Comparison of ENCODE assay signal across 1 cellular context in the genomic region with DNA sequence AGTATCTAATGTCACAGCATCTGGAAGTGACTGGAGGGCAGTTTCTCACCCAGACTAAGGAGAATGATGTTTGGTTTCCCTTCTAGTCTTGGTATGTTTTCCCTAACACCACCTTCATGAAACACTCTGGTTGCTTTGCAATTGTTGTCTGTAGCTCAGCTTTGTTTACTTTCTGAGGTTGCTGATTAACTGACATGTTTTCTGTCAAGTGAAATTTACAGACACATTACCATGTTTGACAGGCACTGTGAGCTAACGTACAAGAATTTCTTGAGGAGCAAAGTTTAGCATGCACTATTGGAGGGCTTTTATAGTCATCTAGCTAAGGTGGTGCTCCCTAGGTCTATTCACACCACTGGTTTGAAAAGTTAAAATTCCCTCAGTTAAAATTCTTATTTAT.
TF ChIP-seq lines count a peak whose summit lies in the region.

No MANE protein-coding gene starts in this region.

TF ChIP-seq in HepG2, 621 proteins besides CTCF, POLR2A, EP300 and RAD21 (continued from another document and continues in another):
- TF ChIP-seq, protein P1, sequence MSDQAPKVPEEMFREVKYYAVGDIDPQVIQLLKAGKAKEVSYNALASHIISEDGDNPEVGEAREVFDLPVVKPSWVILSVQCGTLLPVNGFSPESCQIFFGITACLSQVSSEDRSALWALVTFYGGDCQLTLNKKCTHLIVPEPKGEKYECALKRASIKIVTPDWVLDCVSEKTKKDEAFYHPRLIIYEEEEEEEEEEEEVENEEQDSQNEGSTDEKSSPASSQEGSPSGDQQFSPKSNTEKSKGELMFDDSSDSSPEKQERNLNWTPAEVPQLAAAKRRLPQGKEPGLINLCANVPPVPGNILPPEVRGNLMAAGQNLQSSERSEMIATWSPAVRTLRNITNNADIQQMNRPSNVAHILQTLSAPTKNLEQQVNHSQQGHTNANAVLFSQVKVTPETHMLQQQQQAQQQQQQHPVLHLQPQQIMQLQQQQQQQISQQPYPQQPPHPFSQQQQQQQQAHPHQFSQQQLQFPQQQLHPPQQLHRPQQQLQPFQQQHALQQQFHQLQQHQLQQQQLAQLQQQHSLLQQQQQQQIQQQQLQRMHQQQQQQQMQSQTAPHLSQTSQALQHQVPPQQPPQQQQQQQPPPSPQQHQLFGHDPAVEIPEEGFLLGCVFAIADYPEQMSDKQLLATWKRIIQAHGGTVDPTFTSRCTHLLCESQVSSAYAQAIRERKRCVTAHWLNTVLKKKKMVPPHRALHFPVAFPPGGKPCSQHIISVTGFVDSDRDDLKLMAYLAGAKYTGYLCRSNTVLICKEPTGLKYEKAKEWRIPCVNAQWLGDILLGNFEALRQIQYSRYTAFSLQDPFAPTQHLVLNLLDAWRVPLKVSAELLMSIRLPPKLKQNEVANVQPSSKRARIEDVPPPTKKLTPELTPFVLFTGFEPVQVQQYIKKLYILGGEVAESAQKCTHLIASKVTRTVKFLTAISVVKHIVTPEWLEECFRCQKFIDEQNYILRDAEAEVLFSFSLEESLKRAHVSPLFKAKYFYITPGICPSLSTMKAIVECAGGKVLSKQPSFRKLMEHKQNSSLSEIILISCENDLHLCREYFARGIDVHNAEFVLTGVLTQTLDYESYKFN (CRISPR knock-in tag; conservative IDR thresholded peaks at IDR 0.05): peak; percentile 89
- TF ChIP-seq SNAPC2 (CRISPR knock-in tag; IDR thresholded peaks at IDR 0.05) (no peak), ZNF337 (CRISPR knock-in tag; IDR thresholded peaks at IDR 0.05; ENCODE audit: borderline replicate concordance, low read depth) (no peak), CHD4 (IDR thresholded peaks at IDR 0.05; ENCODE audit: borderline replicate concordance, low read length) (no peak), ZNF547 (CRISPR knock-in tag; IDR thresholded peaks at IDR 0.05) (no peak), ZNF224 (CRISPR knock-in tag; IDR thresholded peaks at IDR 0.05) (no peak), ZNF713 (CRISPR knock-in tag; IDR thresholded peaks at IDR 0.05) (no peak), HNRNPLL (IDR thresholded peaks at IDR 0.05; ENCODE audit: low read depth, low read length, poor library complexity, severe bottlenecking) (no peak), SOX13 (IDR thresholded peaks at IDR 0.05) (no peak), SOX13 (CRISPR knock-in tag; conservative IDR thresholded peaks at IDR 0.05 in 1 of 2, IDR thresholded peaks at IDR 0.05 in 1 of 2) (peak in 1 of 2 experiments; percentile 86; a peak in 2 of 4 replicates), ZNF841 (CRISPR knock-in tag; IDR thresholded peaks at IDR 0.05; ENCODE audit: borderline replicate concordance) (no peak), SPEN (CRISPR knock-in tag; IDR thresholded peaks at IDR 0.05; ENCODE audit: low read depth) (no peak), ZNF12 (CRISPR knock-in tag; IDR thresholded peaks at IDR 0.05) (no peak), NR2F2 (IDR thresholded peaks at IDR 0.05; ENCODE audit: borderline replicate concordance, low read depth) (no peak), SIX1 (CRISPR knock-in tag; IDR thresholded peaks at IDR 0.05; ENCODE audit: borderline replicate concordance) (no peak), FOXP1 (IDR thresholded peaks at IDR 0.05) (peak; percentile 91), FOXP1 (CRISPR knock-in tag; IDR thresholded peaks at IDR 0.05) (peak; percentile 97), KDM1A (CRISPR knock-in tag; IDR thresholded peaks at IDR 0.05) (no peak), HHEX (CRISPR knock-in tag; IDR thresholded peaks at IDR 0.05) (no peak), ZNF256 (CRISPR knock-in tag; conservative IDR thresholded peaks at IDR 0.05) (no peak), ZNF614 (CRISPR knock-in tag; IDR thresholded peaks at IDR 0.05; ENCODE audit: borderline replicate concordance) (peak; percentile 88; the same call in 1 of the 2 replicates), KDM5A (IDR thresholded peaks at IDR 0.05; ENCODE audit: borderline replicate concordance, low read length) (no peak), ZNF781 (CRISPR knock-in tag; IDR thresholded peaks at IDR 0.05; ENCODE audit: borderline replicate concordance, not compliant biosample characterization) (no peak), ZNF747 (CRISPR knock-in tag; IDR thresholded peaks at IDR 0.05; ENCODE audit: borderline replicate concordance) (no peak), FOXM1 (CRISPR knock-in tag; IDR thresholded peaks at IDR 0.05) (no peak)
- TF ChIP-seq, protein P2, sequence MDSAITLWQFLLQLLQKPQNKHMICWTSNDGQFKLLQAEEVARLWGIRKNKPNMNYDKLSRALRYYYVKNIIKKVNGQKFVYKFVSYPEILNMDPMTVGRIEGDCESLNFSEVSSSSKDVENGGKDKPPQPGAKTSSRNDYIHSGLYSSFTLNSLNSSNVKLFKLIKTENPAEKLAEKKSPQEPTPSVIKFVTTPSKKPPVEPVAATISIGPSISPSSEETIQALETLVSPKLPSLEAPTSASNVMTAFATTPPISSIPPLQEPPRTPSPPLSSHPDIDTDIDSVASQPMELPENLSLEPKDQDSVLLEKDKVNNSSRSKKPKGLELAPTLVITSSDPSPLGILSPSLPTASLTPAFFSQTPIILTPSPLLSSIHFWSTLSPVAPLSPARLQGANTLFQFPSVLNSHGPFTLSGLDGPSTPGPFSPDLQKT (CRISPR knock-in tag; IDR thresholded peaks at IDR 0.05; ENCODE audit: borderline replicate concordance): no peak
- TF ChIP-seq, protein P3, sequence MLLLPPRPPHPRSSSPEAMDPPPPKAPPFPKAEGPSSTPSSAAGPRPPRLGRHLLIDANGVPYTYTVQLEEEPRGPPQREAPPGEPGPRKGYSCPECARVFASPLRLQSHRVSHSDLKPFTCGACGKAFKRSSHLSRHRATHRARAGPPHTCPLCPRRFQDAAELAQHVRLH (CRISPR knock-in tag; IDR thresholded peaks at IDR 0.05; ENCODE audit: borderline replicate concordance, low read depth): no peak
- TF ChIP-seq, protein P4, sequence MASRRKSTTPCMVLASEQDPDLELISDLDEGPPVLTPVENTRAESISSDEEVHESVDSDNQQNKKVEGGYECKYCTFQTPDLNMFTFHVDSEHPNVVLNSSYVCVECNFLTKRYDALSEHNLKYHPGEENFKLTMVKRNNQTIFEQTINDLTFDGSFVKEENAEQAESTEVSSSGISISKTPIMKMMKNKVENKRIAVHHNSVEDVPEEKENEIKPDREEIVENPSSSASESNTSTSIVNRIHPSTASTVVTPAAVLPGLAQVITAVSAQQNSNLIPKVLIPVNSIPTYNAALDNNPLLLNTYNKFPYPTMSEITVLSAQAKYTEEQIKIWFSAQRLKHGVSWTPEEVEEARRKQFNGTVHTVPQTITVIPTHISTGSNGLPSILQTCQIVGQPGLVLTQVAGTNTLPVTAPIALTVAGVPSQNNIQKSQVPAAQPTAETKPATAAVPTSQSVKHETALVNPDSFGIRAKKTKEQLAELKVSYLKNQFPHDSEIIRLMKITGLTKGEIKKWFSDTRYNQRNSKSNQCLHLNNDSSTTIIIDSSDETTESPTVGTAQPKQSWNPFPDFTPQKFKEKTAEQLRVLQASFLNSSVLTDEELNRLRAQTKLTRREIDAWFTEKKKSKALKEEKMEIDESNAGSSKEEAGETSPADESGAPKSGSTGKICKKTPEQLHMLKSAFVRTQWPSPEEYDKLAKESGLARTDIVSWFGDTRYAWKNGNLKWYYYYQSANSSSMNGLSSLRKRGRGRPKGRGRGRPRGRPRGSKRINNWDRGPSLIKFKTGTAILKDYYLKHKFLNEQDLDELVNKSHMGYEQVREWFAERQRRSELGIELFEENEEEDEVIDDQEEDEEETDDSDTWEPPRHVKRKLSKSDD (CRISPR knock-in tag; IDR thresholded peaks at IDR 0.05; ENCODE audit: low read depth): no peak; the same call in 1 of the 2 replicates
- TF ChIP-seq, protein P5, sequence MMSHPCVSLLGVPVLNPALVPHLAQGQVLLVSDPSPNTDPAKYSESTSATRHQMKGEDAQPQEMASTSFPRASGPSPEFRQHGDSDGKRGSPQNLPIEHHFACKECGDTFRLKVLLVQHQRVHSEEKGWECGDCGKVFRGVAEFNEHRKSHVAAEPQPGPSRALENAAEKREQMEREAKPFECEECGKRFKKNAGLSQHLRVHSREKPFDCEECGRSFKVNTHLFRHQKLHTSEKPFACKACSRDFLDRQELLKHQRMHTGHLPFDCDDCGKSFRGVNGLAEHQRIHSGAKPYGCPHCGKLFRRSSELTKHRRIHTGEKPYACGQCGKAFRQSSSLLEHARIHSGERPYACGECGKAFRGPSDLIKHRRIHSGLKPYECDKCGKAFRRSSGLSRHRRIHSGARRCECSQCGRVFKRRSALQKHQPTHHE (CRISPR knock-in tag; IDR thresholded peaks at IDR 0.05; ENCODE audit: borderline replicate concordance): no peak
- TF ChIP-seq, protein P6, sequence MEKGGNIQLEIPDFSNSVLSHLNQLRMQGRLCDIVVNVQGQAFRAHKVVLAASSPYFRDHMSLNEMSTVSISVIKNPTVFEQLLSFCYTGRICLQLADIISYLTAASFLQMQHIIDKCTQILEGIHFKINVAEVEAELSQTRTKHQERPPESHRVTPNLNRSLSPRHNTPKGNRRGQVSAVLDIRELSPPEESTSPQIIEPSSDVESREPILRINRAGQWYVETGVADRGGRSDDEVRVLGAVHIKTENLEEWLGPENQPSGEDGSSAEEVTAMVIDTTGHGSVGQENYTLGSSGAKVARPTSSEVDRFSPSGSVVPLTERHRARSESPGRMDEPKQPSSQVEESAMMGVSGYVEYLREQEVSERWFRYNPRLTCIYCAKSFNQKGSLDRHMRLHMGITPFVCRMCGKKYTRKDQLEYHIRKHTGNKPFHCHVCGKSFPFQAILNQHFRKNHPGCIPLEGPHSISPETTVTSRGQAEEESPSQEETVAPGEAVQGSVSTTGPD (CRISPR knock-in tag; IDR thresholded peaks at IDR 0.05): no peak
- TF ChIP-seq, protein P7, sequence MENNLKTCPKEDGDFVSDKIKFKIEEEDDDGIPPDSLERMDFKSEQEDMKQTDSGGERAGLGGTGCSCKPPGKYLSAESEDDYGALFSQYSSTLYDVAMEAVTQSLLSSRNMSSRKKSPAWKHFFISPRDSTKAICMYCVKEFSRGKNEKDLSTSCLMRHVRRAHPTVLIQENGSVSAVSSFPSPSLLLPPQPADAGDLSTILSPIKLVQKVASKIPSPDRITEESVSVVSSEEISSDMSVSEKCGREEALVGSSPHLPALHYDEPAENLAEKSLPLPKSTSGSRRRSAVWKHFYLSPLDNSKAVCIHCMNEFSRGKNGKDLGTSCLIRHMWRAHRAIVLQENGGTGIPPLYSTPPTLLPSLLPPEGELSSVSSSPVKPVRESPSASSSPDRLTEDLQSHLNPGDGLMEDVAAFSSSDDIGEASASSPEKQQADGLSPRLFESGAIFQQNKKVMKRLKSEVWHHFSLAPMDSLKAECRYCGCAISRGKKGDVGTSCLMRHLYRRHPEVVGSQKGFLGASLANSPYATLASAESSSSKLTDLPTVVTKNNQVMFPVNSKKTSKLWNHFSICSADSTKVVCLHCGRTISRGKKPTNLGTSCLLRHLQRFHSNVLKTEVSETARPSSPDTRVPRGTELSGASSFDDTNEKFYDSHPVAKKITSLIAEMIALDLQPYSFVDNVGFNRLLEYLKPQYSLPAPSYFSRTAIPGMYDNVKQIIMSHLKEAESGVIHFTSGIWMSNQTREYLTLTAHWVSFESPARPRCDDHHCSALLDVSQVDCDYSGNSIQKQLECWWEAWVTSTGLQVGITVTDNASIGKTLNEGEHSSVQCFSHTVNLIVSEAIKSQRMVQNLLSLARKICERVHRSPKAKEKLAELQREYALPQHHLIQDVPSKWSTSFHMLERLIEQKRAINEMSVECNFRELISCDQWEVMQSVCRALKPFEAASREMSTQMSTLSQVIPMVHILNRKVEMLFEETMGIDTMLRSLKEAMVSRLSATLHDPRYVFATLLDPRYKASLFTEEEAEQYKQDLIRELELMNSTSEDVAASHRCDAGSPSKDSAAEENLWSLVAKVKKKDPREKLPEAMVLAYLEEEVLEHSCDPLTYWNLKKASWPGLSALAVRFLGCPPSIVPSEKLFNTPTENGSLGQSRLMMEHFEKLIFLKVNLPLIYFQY (CRISPR knock-in tag; IDR thresholded peaks at IDR 0.05; ENCODE audit: borderline replicate concordance): no peak
- TF ChIP-seq, protein P8, sequence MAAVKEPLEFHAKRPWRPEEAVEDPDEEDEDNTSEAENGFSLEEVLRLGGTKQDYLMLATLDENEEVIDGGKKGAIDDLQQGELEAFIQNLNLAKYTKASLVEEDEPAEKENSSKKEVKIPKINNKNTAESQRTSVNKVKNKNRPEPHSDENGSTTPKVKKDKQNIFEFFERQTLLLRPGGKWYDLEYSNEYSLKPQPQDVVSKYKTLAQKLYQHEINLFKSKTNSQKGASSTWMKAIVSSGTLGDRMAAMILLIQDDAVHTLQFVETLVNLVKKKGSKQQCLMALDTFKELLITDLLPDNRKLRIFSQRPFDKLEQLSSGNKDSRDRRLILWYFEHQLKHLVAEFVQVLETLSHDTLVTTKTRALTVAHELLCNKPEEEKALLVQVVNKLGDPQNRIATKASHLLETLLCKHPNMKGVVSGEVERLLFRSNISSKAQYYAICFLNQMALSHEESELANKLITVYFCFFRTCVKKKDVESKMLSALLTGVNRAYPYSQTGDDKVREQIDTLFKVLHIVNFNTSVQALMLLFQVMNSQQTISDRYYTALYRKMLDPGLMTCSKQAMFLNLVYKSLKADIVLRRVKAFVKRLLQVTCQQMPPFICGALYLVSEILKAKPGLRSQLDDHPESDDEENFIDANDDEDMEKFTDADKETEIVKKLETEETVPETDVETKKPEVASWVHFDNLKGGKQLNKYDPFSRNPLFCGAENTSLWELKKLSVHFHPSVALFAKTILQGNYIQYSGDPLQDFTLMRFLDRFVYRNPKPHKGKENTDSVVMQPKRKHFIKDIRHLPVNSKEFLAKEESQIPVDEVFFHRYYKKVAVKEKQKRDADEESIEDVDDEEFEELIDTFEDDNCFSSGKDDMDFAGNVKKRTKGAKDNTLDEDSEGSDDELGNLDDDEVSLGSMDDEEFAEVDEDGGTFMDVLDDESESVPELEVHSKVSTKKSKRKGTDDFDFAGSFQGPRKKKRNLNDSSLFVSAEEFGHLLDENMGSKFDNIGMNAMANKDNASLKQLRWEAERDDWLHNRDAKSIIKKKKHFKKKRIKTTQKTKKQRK (IDR thresholded peaks at IDR 0.05; ENCODE audit: low read length): no peak
- TF ChIP-seq, protein P9, sequence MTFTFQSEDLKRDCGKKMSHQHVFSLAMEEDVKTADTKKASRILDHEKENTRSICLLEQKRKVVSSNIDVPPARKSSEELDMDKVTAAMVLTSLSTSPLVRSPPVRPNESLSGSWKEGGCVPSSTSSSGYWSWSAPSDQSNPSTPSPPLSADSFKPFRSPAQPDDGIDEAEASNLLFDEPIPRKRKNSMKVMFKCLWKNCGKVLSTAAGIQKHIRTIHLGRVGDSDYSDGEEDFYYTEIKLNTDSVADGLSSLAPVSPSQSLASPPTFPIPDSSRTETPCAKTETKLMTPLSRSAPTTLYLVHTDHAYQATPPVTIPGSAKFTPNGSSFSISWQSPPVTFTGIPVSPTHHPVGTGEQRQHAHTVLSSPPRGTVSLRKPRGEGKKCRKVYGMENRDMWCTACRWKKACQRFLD (CRISPR knock-in tag; IDR thresholded peaks at IDR 0.05; ENCODE audit: borderline replicate concordance): no peak
- TF ChIP-seq, protein P10, sequence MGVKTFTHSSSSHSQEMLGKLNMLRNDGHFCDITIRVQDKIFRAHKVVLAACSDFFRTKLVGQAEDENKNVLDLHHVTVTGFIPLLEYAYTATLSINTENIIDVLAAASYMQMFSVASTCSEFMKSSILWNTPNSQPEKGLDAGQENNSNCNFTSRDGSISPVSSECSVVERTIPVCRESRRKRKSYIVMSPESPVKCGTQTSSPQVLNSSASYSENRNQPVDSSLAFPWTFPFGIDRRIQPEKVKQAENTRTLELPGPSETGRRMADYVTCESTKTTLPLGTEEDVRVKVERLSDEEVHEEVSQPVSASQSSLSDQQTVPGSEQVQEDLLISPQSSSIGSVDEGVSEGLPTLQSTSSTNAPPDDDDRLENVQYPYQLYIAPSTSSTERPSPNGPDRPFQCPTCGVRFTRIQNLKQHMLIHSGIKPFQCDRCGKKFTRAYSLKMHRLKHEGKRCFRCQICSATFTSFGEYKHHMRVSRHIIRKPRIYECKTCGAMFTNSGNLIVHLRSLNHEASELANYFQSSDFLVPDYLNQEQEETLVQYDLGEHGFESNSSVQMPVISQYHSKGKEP (CRISPR knock-in tag; IDR thresholded peaks at IDR 0.05): no peak
- TF ChIP-seq, protein P11, sequence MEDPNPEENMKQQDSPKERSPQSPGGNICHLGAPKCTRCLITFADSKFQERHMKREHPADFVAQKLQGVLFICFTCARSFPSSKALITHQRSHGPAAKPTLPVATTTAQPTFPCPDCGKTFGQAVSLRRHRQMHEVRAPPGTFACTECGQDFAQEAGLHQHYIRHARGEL (CRISPR knock-in tag; IDR thresholded peaks at IDR 0.05): no peak
